In genomic region chr11:65922565-65922964, GRCh38 we compare ENCODE assay signal across 32 cellular contexts. TPM values are rescaled to one million over a fixed set of nuclear protein-coding genes. Genes with fewer than 3 reads are reported as not detected.
DNase-seq lines count a peak whose midpoint lies in the region; ATAC-seq, FAIRE-seq and TF ChIP-seq lines count a peak whose summit lies in the region.
"Had no signal": no experiment of that assay in that cellular context is flagged by ENCODE, and none has a peak within 500 bp of the region (broad histone marks: within the 10 kb centered on the region; RNA-seq: fewer than 3 reads in every experiment).

No MANE protein-coding gene starts in this region.

- FAIRE-seq in keratinocyte (lab: Jason Lieb, UNC) = no peak
- FAIRE-seq: D721Med, GM12892, urothelium cell line had no signal

- no peak overlapping the region for H3K9ac ChIP-seq in keratinocyte (ENCODE audit: control insufficient read depth, extremely low read depth, insufficient read depth, low read length)
- H3K9ac ChIP-seq: SK-N-SH had no signal

- no peaks in the 10 kb centered on the region for H3K9me3 ChIP-seq in keratinocyte (ENCODE audit: control insufficient read depth, low read depth, low read length)
- H3K9me3 ChIP-seq: BLaER1 treated with 17β-estradiol and CSF1 and Interleukin-3, amounts not matched to agents 10 nM and 100 nM; body of pancreas; heart right ventricle; ovary; SK-N-SH; spleen had no signal

- CTCF ChIA-PET in activated CD4-positive, alpha-beta memory T cell treated with anti-CD3 and anti-CD28 coated beads, Interleukin-2, amount 10 ng/mL, durations not matched to agents 7 days and 5 days (lab: Charles Lee) = interaction anchor here (0.8 to 3.5 kb wide), 5 partner anchors 9 to 33 kb away, joined by 3 to 18 read pairs (median 3); partner anchors contain the start of genes CCDC85B and FIBP

- H2AFZ ChIP-seq in keratinocyte (ENCODE audit: control insufficient read depth, low read length) = no peak overlapping the region

- no peak for ATAC-seq in activated naive CD8-positive, alpha-beta T cell treated with anti-CD3 and anti-CD28 coated beads, Interleukin-2, amount 10 ng/mL, durations not matched to agents 7 days and 5 days (ENCODE audit: low read depth)
- no peak for ATAC-seq in HG02970 (IDR thresholded peaks at IDR 0.05; ENCODE audit: low FRiP score, unreplicated experiment)
- ATAC-seq: body of pancreas; foreskin keratinocyte; heart right ventricle; left cardiac atrium; stimulated activated effector memory CD8-positive, alpha-beta T cell treated with anti-CD3 and anti-CD28 coated beads, Interleukin-12 subunit alpha, Interleukin-12 subunit beta, amount 100 ng/mL, for 72 hours had no signal

- no peak for TF ChIP-seq CTCF in keratinocyte (optimal IDR thresholded peaks at IDR 0.05 in 1 of 3, IDR thresholded peaks at IDR 0.05 in 1 of 3, conservative IDR thresholded peaks at IDR 0.05 in 1 of 3; ENCODE audit: extremely low read depth in 1 of 3, insufficient read depth in 2 of 3, low read length in 3 of 3)

- H3K4me1 ChIP-seq in keratinocyte (ENCODE audit: control insufficient read depth, extremely low read depth, insufficient read depth, low read length) = peaks cover 25% of the 10 kb centered on the region
- H3K4me1 ChIP-seq: foreskin keratinocyte had no signal

- DNase-seq in activated naive CD8-positive, alpha-beta T cell treated with anti-CD3 and anti-CD28 coated beads, Interleukin-2, amount 10 ng/mL, durations not matched to agents 7 days and 5 days = no peak
- DNase-seq in activated naive CD8-positive, alpha-beta T cell treated with anti-CD3 and anti-CD28 coated beads for 36 hours = no peak
- DNase-seq in activated CD4-positive, alpha-beta memory T cell treated with anti-CD3 and anti-CD28 coated beads, Interleukin-2, amount 10 ng/mL, durations not matched to agents 7 days and 5 days = no peak
- no peak for DNase-seq in keratinocyte (ENCODE audit: low read depth, low spot score)
- no peak for DNase-seq in NCI-H1930 (lab: John Stamatoyannopoulos, UW)
- DNase-seq in SW480 (ENCODE audit: low spot score) = no peak
- DNase-seq: body of pancreas; effector CD4-positive, alpha-beta T cell; erythroblast; foreskin keratinocyte; heart right ventricle; left cardiac atrium; NCI-H1417; NCI-H2107; NCI-H446 treated with DMSO at 0.1 percent for 48 hours; ovary; SK-N-SH; spleen; stimulated activated CD4-positive, alpha-beta T cell treated with anti-CD3 and anti-CD28 coated beads, Interleukin-2, amount 100 ng/mL, for 48 hours; T-helper 9 cell had no signal

- peaks cover 23% of the 10 kb centered on the region for H3K4me1 Mint-ChIP-seq in activated naive CD8-positive, alpha-beta T cell treated with anti-CD3 and anti-CD28 coated beads, Interleukin-2, amount 10 ng/mL, durations not matched to agents 7 days and 5 days
- H3K4me1 Mint-ChIP-seq in activated naive CD8-positive, alpha-beta T cell treated with anti-CD3 and anti-CD28 coated beads for 36 hours = peaks cover 18% of the 10 kb centered on the region
- peaks cover 32% of the 10 kb centered on the region for H3K4me1 Mint-ChIP-seq in activated CD4-positive, alpha-beta memory T cell treated with anti-CD3 and anti-CD28 coated beads, Interleukin-2, amount 10 ng/mL, durations not matched to agents 7 days and 5 days

- H4K20me1 ChIP-seq in keratinocyte (ENCODE audit: control insufficient read depth, extremely low read depth, insufficient read depth, low read length) = no peaks in the 10 kb centered on the region

- no peaks in the 10 kb centered on the region for H3K9me1 ChIP-seq in keratinocyte (ENCODE audit: control insufficient read depth, extremely low read depth, insufficient read depth, low read length)

- H3K36me3 ChIP-seq in keratinocyte (ENCODE audit: control insufficient read depth in 2 of 2, extremely low read depth in 1 of 2, insufficient read depth in 2 of 2, low read length in 2 of 2) = peaks cover 8 to 23% of the 10 kb centered on the region in 2 experiments
- H3K36me3 ChIP-seq: ovary had no signal

- H3K4me3 Mint-ChIP-seq in activated naive CD8-positive, alpha-beta T cell treated with anti-CD3 and anti-CD28 coated beads, Interleukin-2, amount 10 ng/mL, durations not matched to agents 7 days and 5 days = peak overlapping the region; percentile 18
- no peak overlapping the region for H3K4me3 Mint-ChIP-seq in activated naive CD8-positive, alpha-beta T cell treated with anti-CD3 and anti-CD28 coated beads for 36 hours
- H3K4me3 Mint-ChIP-seq in activated CD4-positive, alpha-beta memory T cell treated with anti-CD3 and anti-CD28 coated beads, Interleukin-2, amount 10 ng/mL, durations not matched to agents 7 days and 5 days = peak overlapping the region; percentile 32
- H3K4me3 Mint-ChIP-seq: memory B cell; stimulated activated effector memory CD8-positive, alpha-beta T cell treated with anti-CD3 and anti-CD28 coated beads, Interleukin-12 subunit alpha, Interleukin-12 subunit beta, amount 100 ng/mL, for 72 hours had no signal

- H3K27me3 Mint-ChIP-seq in activated naive CD8-positive, alpha-beta T cell treated with anti-CD3 and anti-CD28 coated beads, Interleukin-2, amount 10 ng/mL, durations not matched to agents 7 days and 5 days = no peaks in the 10 kb centered on the region
- no peaks in the 10 kb centered on the region for H3K27me3 Mint-ChIP-seq in activated naive CD8-positive, alpha-beta T cell treated with anti-CD3 and anti-CD28 coated beads for 36 hours
- H3K27me3 Mint-ChIP-seq in activated CD4-positive, alpha-beta memory T cell treated with anti-CD3 and anti-CD28 coated beads, Interleukin-2, amount 10 ng/mL, durations not matched to agents 7 days and 5 days = no peaks in the 10 kb centered on the region
- H3K27me3 Mint-ChIP-seq: memory B cell had no signal

- dilution Hi-C loops in keratinocyte (cut with MboI; ENCODE audit: extremely low pct_ligation_motif_present, low sequenced_read_pairs) = no loop called here

- peaks cover 17% of the 10 kb centered on the region for H3K36me3 Mint-ChIP-seq in activated naive CD8-positive, alpha-beta T cell treated with anti-CD3 and anti-CD28 coated beads, Interleukin-2, amount 10 ng/mL, durations not matched to agents 7 days and 5 days
- peaks cover 4% of the 10 kb centered on the region for H3K36me3 Mint-ChIP-seq in activated naive CD8-positive, alpha-beta T cell treated with anti-CD3 and anti-CD28 coated beads for 36 hours
- peaks cover 24% of the 10 kb centered on the region for H3K36me3 Mint-ChIP-seq in activated CD4-positive, alpha-beta memory T cell treated with anti-CD3 and anti-CD28 coated beads, Interleukin-2, amount 10 ng/mL, durations not matched to agents 7 days and 5 days (ENCODE audit: low read depth)

- H3K27ac ChIP-seq in keratinocyte (ENCODE audit: control insufficient read depth, insufficient read depth, low read length) = no peak overlapping the region
- H3K27ac ChIP-seq: BLaER1 treated with 17β-estradiol and CSF1 and Interleukin-3, amounts not matched to agents 10 nM and 100 nM; body of pancreas; foreskin keratinocyte; heart right ventricle; ovary had no signal

- POLR2A ChIA-PET in activated naive CD8-positive, alpha-beta T cell treated with anti-CD3 and anti-CD28 coated beads, Interleukin-2, amount 10 ng/mL, durations not matched to agents 7 days and 5 days (lab: Charles Lee) = interaction anchor here (12.9 kb wide), 1 partner anchor 31 kb away, joined by 170 read pairs; the partner anchor contains the start of genes CCDC85B and FIBP
- POLR2A ChIA-PET in activated CD4-positive, alpha-beta memory T cell treated with anti-CD3 and anti-CD28 coated beads, Interleukin-2, amount 10 ng/mL, durations not matched to agents 7 days and 5 days (lab: Charles Lee) = interaction anchor here (1.4 to 3.3 kb wide), 3 partner anchors 29 to 38 kb away, joined by 5 to 12 read pairs (median 6); partner anchors contain the start of gene CCDC85B

- peak overlapping the region; percentile 30 for H3K4me2 ChIP-seq in keratinocyte (ENCODE audit: control insufficient read depth, extremely low read depth, insufficient read depth, low read depth, low read length)
- H3K4me2 ChIP-seq: BLaER1 treated with 17β-estradiol and CSF1 and Interleukin-3, amounts not matched to agents 10 nM and 100 nM; SK-N-SH had no signal

- H3K27ac Mint-ChIP-seq in activated naive CD8-positive, alpha-beta T cell treated with anti-CD3 and anti-CD28 coated beads, Interleukin-2, amount 10 ng/mL, durations not matched to agents 7 days and 5 days = peak overlapping the region; percentile 55
- H3K27ac Mint-ChIP-seq in activated naive CD8-positive, alpha-beta T cell treated with anti-CD3 and anti-CD28 coated beads for 36 hours = no peak overlapping the region
- H3K27ac Mint-ChIP-seq in activated CD4-positive, alpha-beta memory T cell treated with anti-CD3 and anti-CD28 coated beads, Interleukin-2, amount 10 ng/mL, durations not matched to agents 7 days and 5 days = no peak overlapping the region
- H3K27ac Mint-ChIP-seq: memory B cell; stimulated activated effector memory CD8-positive, alpha-beta T cell treated with anti-CD3 and anti-CD28 coated beads, Interleukin-12 subunit alpha, Interleukin-12 subunit beta, amount 100 ng/mL, for 72 hours had no signal

- H3K79me2 ChIP-seq in keratinocyte (ENCODE audit: control insufficient read depth, insufficient read depth, low read length) = peaks cover 29% of the 10 kb centered on the region

- no peaks in the 10 kb centered on the region for H3K9me3 Mint-ChIP-seq in activated naive CD8-positive, alpha-beta T cell treated with anti-CD3 and anti-CD28 coated beads, Interleukin-2, amount 10 ng/mL, durations not matched to agents 7 days and 5 days
- H3K9me3 Mint-ChIP-seq in activated naive CD8-positive, alpha-beta T cell treated with anti-CD3 and anti-CD28 coated beads for 36 hours = no peaks in the 10 kb centered on the region
- no peaks in the 10 kb centered on the region for H3K9me3 Mint-ChIP-seq in activated CD4-positive, alpha-beta memory T cell treated with anti-CD3 and anti-CD28 coated beads, Interleukin-2, amount 10 ng/mL, durations not matched to agents 7 days and 5 days
- H3K9me3 Mint-ChIP-seq: memory B cell; stimulated activated effector memory CD8-positive, alpha-beta T cell treated with anti-CD3 and anti-CD28 coated beads, Interleukin-12 subunit alpha, Interleukin-12 subunit beta, amount 100 ng/mL, for 72 hours had no signal

- H3K27me3 ChIP-seq in keratinocyte (ENCODE audit: control insufficient read depth, extremely low read depth, insufficient read depth, low read length) = no peaks in the 10 kb centered on the region
- H3K27me3 ChIP-seq: BLaER1 treated with 17β-estradiol and CSF1 and Interleukin-3, amounts not matched to agents 10 nM and 100 nM; body of pancreas; foreskin keratinocyte; heart right ventricle; ovary; spleen had no signal

- no peak overlapping the region for H3K4me3 ChIP-seq in keratinocyte (ENCODE audit: control insufficient read depth in 2 of 3, extremely low read depth in 1 of 3, insufficient read depth in 2 of 3, low read depth in 1 of 3, low read length in 3 of 3)
- H3K4me3 ChIP-seq: BLaER1 treated with 17β-estradiol and CSF1 and Interleukin-3, amounts not matched to agents 10 nM and 100 nM; body of pancreas; heart right ventricle; ovary; spleen had no signal

RNA-seq across cellular contexts. Expression of gene DRAP1, which starts 3.3 kb away (rescaled TPM):
- 100 to 1,000 TPM; 225 to 259 TPM for total RNA-seq in activated naive CD8-positive, alpha-beta T cell treated with anti-CD3 and anti-CD28 coated beads, Interleukin-2, amount 10 ng/mL, durations not matched to agents 7 days and 5 days
- 100 to 1,000 TPM; 108 to 109 TPM for total RNA-seq in activated naive CD8-positive, alpha-beta T cell treated with anti-CD3 and anti-CD28 coated beads for 36 hours
- 100 to 1,000 TPM; 162 to 180 TPM for total RNA-seq in activated CD4-positive, alpha-beta memory T cell treated with anti-CD3 and anti-CD28 coated beads, Interleukin-2, amount 10 ng/mL, durations not matched to agents 7 days and 5 days
- 135 to 175 TPM (median 138 TPM) in 3 replicates for polyA plus RNA-seq in keratinocyte
- polyA plus RNA-seq in keratinocyte (2011; ENCODE audit: low read depth) = 117 TPM
- 70.3 and 209 TPM in 2 replicates for polyA plus RNA-seq in keratinocyte (2011; cell fraction: cytosol; rRNA removed)
- 81.8 and 104 TPM in 2 replicates for polyA plus RNA-seq in keratinocyte (2011; cell fraction: nucleus; rRNA removed)
- 279 and 338 TPM in 2 replicates for polyA plus RNA-seq in keratinocyte (2012; ENCODE audit: low replicate concordance)
- 23.8 to 86.3 TPM (median 25.4 TPM) in 3 replicates for polyA minus RNA-seq in keratinocyte
- 89.4 TPM for polyA minus RNA-seq in keratinocyte (2011; cell fraction: cytosol; rRNA and poly(A)+ RNA removed)
- 15.5 and 15.6 TPM in 2 replicates for polyA minus RNA-seq in keratinocyte (2011; cell fraction: nucleus; rRNA and poly(A)+ RNA removed)

RNA-seq across cellular contexts. Expression of gene C11orf68, which starts 3.7 kb away (rescaled TPM):
- total RNA-seq in activated naive CD8-positive, alpha-beta T cell treated with anti-CD3 and anti-CD28 coated beads, Interleukin-2, amount 10 ng/mL, durations not matched to agents 7 days and 5 days = 10 to 100 TPM; 39.8 to 42.8 TPM
- total RNA-seq in activated naive CD8-positive, alpha-beta T cell treated with anti-CD3 and anti-CD28 coated beads for 36 hours = 10 to 100 TPM; 16.8 to 16.9 TPM
- 10 to 100 TPM; 34.1 to 34.2 TPM for total RNA-seq in activated CD4-positive, alpha-beta memory T cell treated with anti-CD3 and anti-CD28 coated beads, Interleukin-2, amount 10 ng/mL, durations not matched to agents 7 days and 5 days
- 18.4 to 30.9 TPM (median 25.0 TPM) in 3 replicates for polyA plus RNA-seq in keratinocyte
- 1.4 TPM for polyA plus RNA-seq in keratinocyte (2011; ENCODE audit: low read depth)
- polyA plus RNA-seq in keratinocyte (2011; cell fraction: cytosol; rRNA removed) = 28.7 and 36.0 TPM in 2 replicates
- 33.6 and 47.2 TPM in 2 replicates for polyA plus RNA-seq in keratinocyte (2011; cell fraction: nucleus; rRNA removed)
- 26.6 and 37.1 TPM in 2 replicates for polyA plus RNA-seq in keratinocyte (2012; ENCODE audit: low replicate concordance)
- 18.3 to 56.3 TPM (median 27.3 TPM) in 3 replicates for polyA minus RNA-seq in keratinocyte
- 47.8 TPM for polyA minus RNA-seq in keratinocyte (2011; cell fraction: cytosol; rRNA and poly(A)+ RNA removed)
- polyA minus RNA-seq in keratinocyte (2011; cell fraction: nucleus; rRNA and poly(A)+ RNA removed) = 15.0 and 15.4 TPM in 2 replicates

RNA-seq across cellular contexts. Expression of gene FOSL1, which starts 22.4 kb away (rescaled TPM):
- total RNA-seq in activated naive CD8-positive, alpha-beta T cell treated with anti-CD3 and anti-CD28 coated beads, Interleukin-2, amount 10 ng/mL, durations not matched to agents 7 days and 5 days = 1 to 10 TPM; 1.9 to 2.0 TPM
- 10 to 100 TPM; 15.8 to 16.0 TPM for total RNA-seq in activated naive CD8-positive, alpha-beta T cell treated with anti-CD3 and anti-CD28 coated beads for 36 hours
- total RNA-seq in activated CD4-positive, alpha-beta memory T cell treated with anti-CD3 and anti-CD28 coated beads, Interleukin-2, amount 10 ng/mL, durations not matched to agents 7 days and 5 days = 1 to 10 TPM; 4.5 to 5.0 TPM
- polyA plus RNA-seq in keratinocyte = 9.4 to 25.3 TPM (median 21.8 TPM) in 3 replicates
- 38.5 TPM for polyA plus RNA-seq in keratinocyte (2011; ENCODE audit: low read depth)
- polyA plus RNA-seq in keratinocyte (2011; cell fraction: cytosol; rRNA removed) = 21.6 and 35.0 TPM in 2 replicates
- 43.0 and 46.2 TPM in 2 replicates for polyA plus RNA-seq in keratinocyte (2011; cell fraction: nucleus; rRNA removed)
- polyA plus RNA-seq in keratinocyte (2012; ENCODE audit: low replicate concordance) = 60.1 and 130 TPM in 2 replicates
- polyA minus RNA-seq in keratinocyte = 15.0 to 229 TPM (median 21.9 TPM) in 3 replicates
- polyA minus RNA-seq in keratinocyte (2011; cell fraction: cytosol; rRNA and poly(A)+ RNA removed) = 43.5 TPM
- polyA minus RNA-seq in keratinocyte (2011; cell fraction: nucleus; rRNA and poly(A)+ RNA removed) = 14.2 and 21.5 TPM in 2 replicates
- total RNA-seq: temporal lobe had no signal

RNA-seq across cellular contexts. Expression of gene TSGA10IP, which starts 22.7 kb away (rescaled TPM):
- total RNA-seq in activated naive CD8-positive, alpha-beta T cell treated with anti-CD3 and anti-CD28 coated beads, Interleukin-2, amount 10 ng/mL, durations not matched to agents 7 days and 5 days = not detected
- not detected for total RNA-seq in activated naive CD8-positive, alpha-beta T cell treated with anti-CD3 and anti-CD28 coated beads for 36 hours
- not detected for total RNA-seq in activated CD4-positive, alpha-beta memory T cell treated with anti-CD3 and anti-CD28 coated beads, Interleukin-2, amount 10 ng/mL, durations not matched to agents 7 days and 5 days
- not detected in 3 replicates for polyA plus RNA-seq in keratinocyte
- polyA plus RNA-seq in keratinocyte (2011; ENCODE audit: low read depth) = not detected
- not detected in 2 replicates for polyA plus RNA-seq in keratinocyte (2011; cell fraction: cytosol; rRNA removed)
- not detected in 2 replicates for polyA plus RNA-seq in keratinocyte (2011; cell fraction: nucleus; rRNA removed)
- polyA plus RNA-seq in keratinocyte (2012; ENCODE audit: low replicate concordance) = 0.17 TPM in 1 of 2 replicates, not detected in the other
- polyA minus RNA-seq in keratinocyte = not detected in 3 replicates
- not detected for polyA minus RNA-seq in keratinocyte (2011; cell fraction: cytosol; rRNA and poly(A)+ RNA removed)
- not detected in 2 replicates for polyA minus RNA-seq in keratinocyte (2011; cell fraction: nucleus; rRNA and poly(A)+ RNA removed)
- total RNA-seq: body of pancreas, Daoy, foreskin keratinocyte, H4, heart right ventricle, left cardiac atrium, M059J, ovary, temporal lobe had no signal
- polyA plus RNA-seq: AG04450, foreskin keratinocyte, ovary, SK-N-SH had no signal

RNA-seq across cellular contexts. Expression of gene CCDC85B, which starts 32.1 kb away (rescaled TPM):
- 10 to 100 TPM; 59.8 to 66.3 TPM for total RNA-seq in activated naive CD8-positive, alpha-beta T cell treated with anti-CD3 and anti-CD28 coated beads, Interleukin-2, amount 10 ng/mL, durations not matched to agents 7 days and 5 days
- 10 to 100 TPM; 78.5 to 81.3 TPM for total RNA-seq in activated naive CD8-positive, alpha-beta T cell treated with anti-CD3 and anti-CD28 coated beads for 36 hours
- total RNA-seq in activated CD4-positive, alpha-beta memory T cell treated with anti-CD3 and anti-CD28 coated beads, Interleukin-2, amount 10 ng/mL, durations not matched to agents 7 days and 5 days = 10 to 100 TPM; 53.2 to 55.8 TPM
- 4.1 to 6.8 TPM (median 6.0 TPM) in 3 replicates for polyA plus RNA-seq in keratinocyte
- polyA plus RNA-seq in keratinocyte (2011; ENCODE audit: low read depth) = 3.4 TPM
- 2.0 and 12.5 TPM in 2 replicates for polyA plus RNA-seq in keratinocyte (2011; cell fraction: cytosol; rRNA removed)
- 2.0 and 4.4 TPM in 2 replicates for polyA plus RNA-seq in keratinocyte (2011; cell fraction: nucleus; rRNA removed)
- 18.1 and 48.7 TPM in 2 replicates for polyA plus RNA-seq in keratinocyte (2012; ENCODE audit: low replicate concordance)
- polyA minus RNA-seq in keratinocyte = 0.30 to 1.3 TPM in 2 of 3 replicates, not detected in the other
- polyA minus RNA-seq in keratinocyte (2011; cell fraction: cytosol; rRNA and poly(A)+ RNA removed) = 35.3 TPM
- polyA minus RNA-seq in keratinocyte (2011; cell fraction: nucleus; rRNA and poly(A)+ RNA removed) = 2.5 and 5.2 TPM in 2 replicates
